In genomic region chr12:107264667-107265066, GRCh38 we compare ENCODE assay signal across 30 cellular contexts.
"Had no signal": no experiment of that assay in that cellular context is flagged by ENCODE, and none has a peak within 500 bp of the region (broad histone marks: within the 10 kb centered on the region; RNA-seq: fewer than 3 reads in every experiment).

No MANE protein-coding gene starts in this region.

- H3K27me3 ChIP-seq: adrenal gland, body of pancreas, cardiac muscle cell, gastroesophageal sphincter had no signal

- H3K36me3 Mint-ChIP-seq: activated CD4-positive, alpha-beta memory T cell treated with anti-CD3 and anti-CD28 coated beads for 36 hours; activated naive CD8-positive, alpha-beta T cell treated with anti-CD3 and anti-CD28 coated beads for 36 hours had no signal

- H3K4me3 ChIP-seq: adrenal gland, body of pancreas, cardiac muscle cell, esophagus squamous epithelium, gastroesophageal sphincter, heart right ventricle, hepatocyte had no signal

- H3K4me3 Mint-ChIP-seq: activated B cell treated with CpG ODN at 0.5 μM for 24 hours; activated CD4-positive, alpha-beta memory T cell treated with anti-CD3 and anti-CD28 coated beads for 36 hours; activated naive CD4-positive, alpha-beta T cell treated with anti-CD3 and anti-CD28 coated beads for 36 hours; activated naive CD4-positive, alpha-beta T cell treated with anti-CD3 and anti-CD28 coated beads, Interleukin-2, amount 50 U/mL, for 24 hours; activated naive CD8-positive, alpha-beta T cell treated with anti-CD3 and anti-CD28 coated beads for 36 hours; activated naive CD8-positive, alpha-beta T cell treated with anti-CD3 and anti-CD28 coated beads, Interleukin-2, amount 50 U/mL, for 24 hours; activated T-cell treated with anti-CD3 and anti-CD28 coated beads, Interleukin-2, amount 50 U/mL, for 4 hours; activated T-helper 17 cell treated with anti-CD3 and anti-CD28 coated beads, Interleukin-2, amount 50 U/mL, for 72 hours; central memory CD8-positive, alpha-beta T cell; T-helper 17 cell; T-helper 2 cell treated with Interferon-gamma antibody and Interleukin-4, amounts not matched to agents 5 μg/mL and 100 μg/mL, for 36 hours had no signal

- H3K27me3 Mint-ChIP-seq: activated naive CD4-positive, alpha-beta T cell treated with anti-CD3 and anti-CD28 coated beads, Interleukin-2, amount 50 U/mL, for 24 hours; activated naive CD8-positive, alpha-beta T cell treated with anti-CD3 and anti-CD28 coated beads for 36 hours; activated T-helper 17 cell treated with anti-CD3 and anti-CD28 coated beads, Interleukin-2, amount 50 U/mL, for 72 hours; central memory CD8-positive, alpha-beta T cell; T-helper 17 cell had no signal

- H3K9me3 ChIP-seq: adrenal gland, body of pancreas, esophagus squamous epithelium had no signal

- DNase-seq: activated B cell treated with CpG ODN at 0.5 μM for 24 hours; activated CD4-positive, alpha-beta memory T cell treated with anti-CD3 and anti-CD28 coated beads for 36 hours; activated CD8-positive, alpha-beta memory T cell treated with anti-CD3 and anti-CD28 coated beads for 24 hours; activated effector memory CD4-positive, alpha-beta T cell treated with Interleukin-2 at 50 U/mL for 16 hours; activated naive CD4-positive, alpha-beta T cell treated with anti-CD3 and anti-CD28 coated beads for 36 hours; activated naive CD8-positive, alpha-beta T cell treated with anti-CD3 and anti-CD28 coated beads for 36 hours; activated naive CD8-positive, alpha-beta T cell treated with anti-CD3 and anti-CD28 coated beads, Interleukin-2, amount 50 U/mL, for 24 hours; activated T-cell treated with anti-CD3 and anti-CD28 coated beads, Interleukin-2, amount 50 U/mL, for 4 hours; adrenal gland; amygdala; aorta; body of pancreas; cortex of kidney; effector CD8-positive, alpha-beta T cell; esophagus squamous epithelium; foreskin melanocyte; heart right ventricle; T-helper 1 cell; T-helper 17 cell; T1000; WERI-Rb-1 had no signal

- H3K27ac Mint-ChIP-seq: activated B cell treated with CpG ODN at 0.5 μM for 24 hours; activated CD4-positive, alpha-beta memory T cell treated with anti-CD3 and anti-CD28 coated beads for 36 hours; activated naive CD4-positive, alpha-beta T cell treated with anti-CD3 and anti-CD28 coated beads for 36 hours; activated naive CD4-positive, alpha-beta T cell treated with anti-CD3 and anti-CD28 coated beads, Interleukin-2, amount 50 U/mL, for 24 hours; activated naive CD8-positive, alpha-beta T cell treated with anti-CD3 and anti-CD28 coated beads for 36 hours; activated naive CD8-positive, alpha-beta T cell treated with anti-CD3 and anti-CD28 coated beads, Interleukin-2, amount 50 U/mL, for 24 hours; activated T-helper 17 cell treated with anti-CD3 and anti-CD28 coated beads, Interleukin-2, amount 50 U/mL, for 72 hours; T-helper 17 cell; T-helper 2 cell treated with Interferon-gamma antibody and Interleukin-4, amounts not matched to agents 5 μg/mL and 100 μg/mL, for 36 hours had no signal

- H3K9me3 Mint-ChIP-seq: T-helper 2 cell treated with Interferon-gamma antibody and Interleukin-4, amounts not matched to agents 5 μg/mL and 100 μg/mL, for 36 hours had no signal

- H3K4me1 Mint-ChIP-seq: activated B cell treated with CpG ODN at 0.5 μM for 24 hours; activated naive CD4-positive, alpha-beta T cell treated with anti-CD3 and anti-CD28 coated beads, Interleukin-2, amount 50 U/mL, for 24 hours; activated naive CD8-positive, alpha-beta T cell treated with anti-CD3 and anti-CD28 coated beads for 36 hours; activated naive CD8-positive, alpha-beta T cell treated with anti-CD3 and anti-CD28 coated beads, Interleukin-2, amount 50 U/mL, for 24 hours; activated T-helper 17 cell treated with anti-CD3 and anti-CD28 coated beads, Interleukin-2, amount 50 U/mL, for 72 hours; central memory CD8-positive, alpha-beta T cell had no signal

- ATAC-seq: activated CD4-positive, CD25-positive, alpha-beta regulatory T cell treated with anti-CD3 and anti-CD28 coated beads, Interleukin-2, amount 50 U/mL, for 24 hours; activated naive CD8-positive, alpha-beta T cell treated with anti-CD3 and anti-CD28 coated beads, Interleukin-2, amount 50 U/mL, for 24 hours; activated T-cell treated with anti-CD3 and anti-CD28 coated beads, Interleukin-2, amount 50 U/mL, for 4 hours; activated T-helper 17 cell treated with anti-CD3 and anti-CD28 coated beads, Interleukin-2, amount 50 U/mL, for 72 hours; body of pancreas; gastroesophageal sphincter; heart right ventricle; T-helper 17 cell had no signal

- H3K27ac ChIP-seq: adrenal gland, body of pancreas, cardiac muscle cell, epithelial cell of prostate, esophagus squamous epithelium, gastroesophageal sphincter, heart right ventricle, hepatocyte, WERI-Rb-1 had no signal
